28 cellular contexts compared by ENCODE assay signal in genomic region chr13:84528408-84529055, GRCh38.
"Had no signal": no experiment of that assay in that cellular context is flagged by ENCODE, and none has a peak within 500 bp of the region (broad histone marks: within the 10 kb centered on the region; RNA-seq: fewer than 3 reads in every experiment).

No MANE protein-coding gene starts in this region.

- H3K36me3 Mint-ChIP-seq: activated CD4-positive, alpha-beta memory T cell treated with anti-CD3 and anti-CD28 coated beads for 36 hours; activated naive CD4-positive, alpha-beta T cell treated with anti-CD3 and anti-CD28 coated beads, Interleukin-2, amount 10 ng/mL, durations not matched to agents 7 days and 5 days; activated naive CD8-positive, alpha-beta T cell treated with anti-CD3 and anti-CD28 coated beads, Interleukin-2, amount 10 ng/mL, durations not matched to agents 7 days and 5 days; T-cell had no signal

- ATAC-seq: activated T-helper 17 cell treated with anti-CD3 and anti-CD28 coated beads, Interleukin-2, amount 50 U/mL, for 72 hours; Panc1; Right ventricle myocardium inferior; T-cell had no signal

- H3K9me3 Mint-ChIP-seq: activated CD4-positive, alpha-beta memory T cell treated with anti-CD3 and anti-CD28 coated beads for 36 hours; activated CD4-positive, alpha-beta T cell treated with anti-CD3 and anti-CD28 coated beads, Interleukin-2, amount 10 ng/mL, durations not matched to agents 7 days and 5 days; activated naive CD4-positive, alpha-beta T cell treated with anti-CD3 and anti-CD28 coated beads, Interleukin-2, amount 10 ng/mL, durations not matched to agents 7 days and 5 days; activated naive CD8-positive, alpha-beta T cell treated with anti-CD3 and anti-CD28 coated beads, Interleukin-2, amount 10 ng/mL, durations not matched to agents 7 days and 5 days; activated T-helper 17 cell treated with anti-CD3 and anti-CD28 coated beads, Interleukin-2, amount 50 U/mL, for 72 hours had no signal

- H3K27ac Mint-ChIP-seq: activated CD4-positive, alpha-beta memory T cell treated with anti-CD3 and anti-CD28 coated beads for 36 hours; activated CD4-positive, alpha-beta T cell treated with anti-CD3 and anti-CD28 coated beads, Interleukin-2, amount 10 ng/mL, durations not matched to agents 7 days and 5 days; activated naive CD4-positive, alpha-beta T cell treated with anti-CD3 and anti-CD28 coated beads, Interleukin-2, amount 10 ng/mL, durations not matched to agents 7 days and 5 days; activated naive CD8-positive, alpha-beta T cell treated with anti-CD3 and anti-CD28 coated beads, Interleukin-2, amount 10 ng/mL, durations not matched to agents 7 days and 5 days; activated T-helper 17 cell treated with anti-CD3 and anti-CD28 coated beads, Interleukin-2, amount 50 U/mL, for 72 hours; T-cell had no signal

- DNase-seq: activated CD4-positive, alpha-beta memory T cell treated with anti-CD3 and anti-CD28 coated beads for 36 hours; activated CD4-positive, alpha-beta T cell treated with anti-CD3 and anti-CD28 coated beads, Interleukin-2, amount 10 ng/mL, durations not matched to agents 7 days and 5 days; activated CD4-positive, CD25-positive, alpha-beta regulatory T cell; activated CD8-positive, alpha-beta memory T cell treated with anti-CD3 and anti-CD28 coated beads for 24 hours; activated gamma-delta T cell treated with Interleukin-2 at 50 U/mL for 16 hours; activated naive CD4-positive, alpha-beta T cell treated with anti-CD3 and anti-CD28 coated beads, Interleukin-2, amount 10 ng/mL, durations not matched to agents 7 days and 5 days; activated naive CD8-positive, alpha-beta T cell treated with anti-CD3 and anti-CD28 coated beads, Interleukin-2, amount 10 ng/mL, durations not matched to agents 7 days and 5 days; activated T-cell treated with anti-CD3 and anti-CD28 coated beads, Interleukin-2, amount 50 U/mL, for 48 hours; aorta; central memory CD4-positive, alpha-beta T cell; KG1; NCI-H1048; NCI-H1417 treated with DMSO at 0.1 percent for 48 hours; NCI-H1694; NCI-H2029; NCI-H2107; NCI-H510A treated with DMSO at 0.1 percent for 48 hours; NCI-H69; NK-92 treated with Interleukin-12 subunit alpha and Interleukin-12 subunit beta, amount 100 ng/mL, for 24 hours; OCI-M1; RPMI8226; T-cell had no signal

- H3K4me1 Mint-ChIP-seq: activated CD4-positive, alpha-beta T cell treated with anti-CD3 and anti-CD28 coated beads, Interleukin-2, amount 10 ng/mL, durations not matched to agents 7 days and 5 days; activated naive CD4-positive, alpha-beta T cell treated with anti-CD3 and anti-CD28 coated beads, Interleukin-2, amount 10 ng/mL, durations not matched to agents 7 days and 5 days; activated naive CD8-positive, alpha-beta T cell treated with anti-CD3 and anti-CD28 coated beads, Interleukin-2, amount 10 ng/mL, durations not matched to agents 7 days and 5 days; activated T-helper 17 cell treated with anti-CD3 and anti-CD28 coated beads, Interleukin-2, amount 50 U/mL, for 72 hours; T-cell had no signal

- H3K9me3 ChIP-seq: breast epithelium had no signal

- H3K4me3 Mint-ChIP-seq: activated CD4-positive, alpha-beta memory T cell treated with anti-CD3 and anti-CD28 coated beads for 36 hours; activated CD4-positive, alpha-beta T cell treated with anti-CD3 and anti-CD28 coated beads, Interleukin-2, amount 10 ng/mL, durations not matched to agents 7 days and 5 days; activated naive CD4-positive, alpha-beta T cell treated with anti-CD3 and anti-CD28 coated beads, Interleukin-2, amount 10 ng/mL, durations not matched to agents 7 days and 5 days; activated naive CD8-positive, alpha-beta T cell treated with anti-CD3 and anti-CD28 coated beads, Interleukin-2, amount 10 ng/mL, durations not matched to agents 7 days and 5 days; activated T-helper 17 cell treated with anti-CD3 and anti-CD28 coated beads, Interleukin-2, amount 50 U/mL, for 72 hours; T-cell had no signal

- H3K4me3 ChIP-seq: breast epithelium, SK-N-MC had no signal

- H3K27ac ChIP-seq: breast epithelium, SK-N-MC, VCaP had no signal

- H3K36me3 ChIP-seq: breast epithelium had no signal

- H3K27me3 Mint-ChIP-seq: activated CD4-positive, alpha-beta memory T cell treated with anti-CD3 and anti-CD28 coated beads for 36 hours; activated CD4-positive, alpha-beta T cell treated with anti-CD3 and anti-CD28 coated beads, Interleukin-2, amount 10 ng/mL, durations not matched to agents 7 days and 5 days; activated naive CD4-positive, alpha-beta T cell treated with anti-CD3 and anti-CD28 coated beads, Interleukin-2, amount 10 ng/mL, durations not matched to agents 7 days and 5 days; activated naive CD8-positive, alpha-beta T cell treated with anti-CD3 and anti-CD28 coated beads, Interleukin-2, amount 10 ng/mL, durations not matched to agents 7 days and 5 days; activated T-helper 17 cell treated with anti-CD3 and anti-CD28 coated beads, Interleukin-2, amount 50 U/mL, for 72 hours; T-cell had no signal

- H3K27me3 ChIP-seq: breast epithelium had no signal

- H3K4me1 ChIP-seq: breast epithelium had no signal
